28 cellular contexts compared by ENCODE assay signal in genomic region chr17:61722398-61722797, GRCh38.
"Had no signal": no experiment of that assay in that cellular context is flagged by ENCODE, and none has a peak within 500 bp of the region (broad histone marks: within the 10 kb centered on the region; RNA-seq: fewer than 3 reads in every experiment).

No MANE protein-coding gene starts in this region.

- H3K27me3 ChIP-seq: colonic mucosa, dorsolateral prefrontal cortex, esophagus muscularis mucosa, esophagus squamous epithelium, foreskin keratinocyte, gastrocnemius medialis, gastroesophageal sphincter, heart left ventricle, heart right ventricle, hepatocyte had no signal

- H3K27me3 Mint-ChIP-seq: dendritic cell treated with granulocyte-macrophage colony-stimulating factor and Interleukin-4, amounts not matched to agents 40 ng/mL and 50 ng/mL, for 4 days; effector memory CD8-positive, alpha-beta T cell had no signal

- H3K79me2 ChIP-seq: hepatocyte had no signal

- H3K4me3 ChIP-seq: colonic mucosa, coronary artery, dorsolateral prefrontal cortex, esophagus muscularis mucosa, esophagus squamous epithelium, gastrocnemius medialis, gastroesophageal sphincter, heart left ventricle, heart right ventricle, hepatocyte had no signal

- H3K27ac Mint-ChIP-seq: dendritic cell treated with granulocyte-macrophage colony-stimulating factor and Interleukin-4, amounts not matched to agents 40 ng/mL and 50 ng/mL, for 4 days; effector memory CD8-positive, alpha-beta T cell; endodermal cell had no signal

- FAIRE-seq: endothelial cell of umbilical vein, frontal cortex had no signal

- H3K4me1 ChIP-seq: colonic mucosa, esophagus muscularis mucosa, esophagus squamous epithelium, foreskin keratinocyte, gastrocnemius medialis, gastroesophageal sphincter, heart left ventricle, heart right ventricle had no signal

- H3K4me3 Mint-ChIP-seq: dendritic cell treated with granulocyte-macrophage colony-stimulating factor and Interleukin-4, amounts not matched to agents 40 ng/mL and 50 ng/mL, for 4 days; effector memory CD8-positive, alpha-beta T cell; endodermal cell had no signal

- ATAC-seq: effector memory CD8-positive, alpha-beta T cell; esophagus mucosa; foreskin keratinocyte; gastrocnemius medialis; gastroesophageal sphincter; heart left ventricle; heart right ventricle had no signal

- H2AFZ ChIP-seq: hepatocyte had no signal

- H3K27ac ChIP-seq: colonic mucosa, coronary artery, dorsolateral prefrontal cortex, epithelial cell of prostate, esophagus muscularis mucosa, esophagus squamous epithelium, foreskin keratinocyte, gastrocnemius medialis, gastroesophageal sphincter, heart left ventricle, heart right ventricle, hepatocyte had no signal

- H3K36me3 ChIP-seq: colonic mucosa, esophagus muscularis mucosa, esophagus squamous epithelium, gastrocnemius medialis, gastroesophageal sphincter, heart left ventricle, heart right ventricle had no signal

- H3K9me3 ChIP-seq: colonic mucosa, gastrocnemius medialis had no signal

- DNase-seq: colonic mucosa; cortex of kidney; dermis blood vessel endothelial cell; dorsolateral prefrontal cortex; effector CD4-positive, alpha-beta T cell; effector CD8-positive, alpha-beta T cell; effector memory CD4-positive, alpha-beta T cell; effector memory CD8-positive, alpha-beta T cell; endodermal cell; erythroblast; esophagus squamous epithelium; foreskin fibroblast; foreskin keratinocyte; foreskin melanocyte; gastrocnemius medialis; glutamatergic neuron; head of caudate nucleus; heart left ventricle; heart right ventricle had no signal

- H3K4me2 ChIP-seq: hepatocyte had no signal
